9 cellular contexts compared by ENCODE assay signal in genomic region chr7:17523813-17524741, GRCh38.
A peak's percentile ranks its signal among the peaks of the same experiment; 100 is the strongest.
DNase-seq lines count a peak whose midpoint lies in the region; ATAC-seq and TF ChIP-seq lines count a peak whose summit lies in the region.
"Had no signal": no experiment of that assay in that cellular context is flagged by ENCODE, and none has a peak within 500 bp of the region (broad histone marks: within the 10 kb centered on the region; RNA-seq: fewer than 3 reads in every experiment).

No MANE protein-coding gene starts in this region.

- TF ChIP-seq CTCF in OCI-LY3 (IDR thresholded peaks at IDR 0.05; ENCODE audit: low read depth, low read length), result no peak
- TF ChIP-seq CTCF in fibroblast of pulmonary artery (IDR thresholded peaks at IDR 0.05; ENCODE audit: low read length, missing control alignments), result no peak
- TF ChIP-seq CTCF in thyroid gland (IDR thresholded peaks at IDR 0.05), result no peak

- peak overlapping the region; percentile 81 for H3K9ac ChIP-seq in OCI-LY3 (ENCODE audit: low read length)

- intact Hi-C loops in thyroid gland (cut with DNase I), result no loop called here

- TF ChIP-seq POLR2A in thyroid gland (IDR thresholded peaks at IDR 0.05), result no peak

- peak; percentile 43 for DNase-seq in NCI-H1092 treated with DMSO at 0.1 percent for 48 hours (lab: John Stamatoyannopoulos, UW)
- no peak for DNase-seq in NCI-H1092 (lab: John Stamatoyannopoulos, UW)
- DNase-seq in fibroblast of pulmonary artery (ENCODE audit: low read depth), result peak; percentile 97
- peak; percentile 5 to 19 for DNase-seq in thyroid gland
- DNase-seq in NCI-H187 treated with DMSO at 0.1 percent for 48 hours (lab: John Stamatoyannopoulos, UW), result no peak
- DNase-seq: activated gamma-delta T cell had no signal

- H3K9me3 ChIP-seq in OCI-LY3 (ENCODE audit: insufficient read depth, low read length) (no peaks in the 10 kb centered on the region), thyroid gland (no peaks in the 10 kb centered on the region)

- H3K79me2 ChIP-seq in OCI-LY3 (ENCODE audit: low read length), result peaks cover 18% of the 10 kb centered on the region; the same call in 1 of the 2 replicates

- peak overlapping the region; percentile 64 for H3K4me2 ChIP-seq in OCI-LY3 (ENCODE audit: low read length)

- no peak for ATAC-seq in HG02678 (IDR thresholded peaks at IDR 0.05; ENCODE audit: unreplicated experiment)
- ATAC-seq in GM21737 (IDR thresholded peaks at IDR 0.05; ENCODE audit: unreplicated experiment), result no peak

- WGBS in thyroid gland, 2 donors, result 36 to 51% methylated on average over 7 of the region's 7 CpGs

- H3K4me1 ChIP-seq in OCI-LY3 (ENCODE audit: low read length) (peaks cover 67% of the 10 kb centered on the region), thyroid gland (peaks cover 18 to 30% of the 10 kb centered on the region in 2 donors)

- no peaks in the 10 kb centered on the region for H4K20me1 ChIP-seq in OCI-LY3 (ENCODE audit: insufficient read depth, low read length)

- peak overlapping the region; percentile 74 for H3K4me3 ChIP-seq in OCI-LY3 (ENCODE audit: low read length)
- peak overlapping the region; percentile 13 for H3K4me3 ChIP-seq in fibroblast of pulmonary artery (replicated peaks; ENCODE audit: low read depth, low read length)
- H3K4me3 ChIP-seq in thyroid gland (replicated peaks in 1 of 3), result no peak overlapping the region

- H3K36me3 ChIP-seq in OCI-LY3 (replicated peaks; ENCODE audit: low read depth, low read length) (no peaks in the 10 kb centered on the region), thyroid gland (no peaks in the 10 kb centered on the region)

- H3K27me3 ChIP-seq in OCI-LY3 (ENCODE audit: low read depth, low read length) (no peaks in the 10 kb centered on the region), thyroid gland (no peaks in the 10 kb centered on the region)

- H2AFZ ChIP-seq in OCI-LY3 (ENCODE audit: low read depth, low read length), result no peak overlapping the region

- H3K27ac ChIP-seq in OCI-LY3 (ENCODE audit: low read length) (peak overlapping the region; percentile 90), thyroid gland (peak overlapping the region in 2 of 3 donors; percentile 19 to 44)

Comparison
In these comparisons a context has a peak if more than half of its experiments do, and no peak if none do; other contexts are left out.
1. DNase-seq: peak in NCI-H1092 treated with DMSO at 0.1 percent for 48 hours (single experiment), fibroblast of pulmonary artery (single experiment) and thyroid gland (2 of 2); none in NCI-H1092 (single experiment) and NCI-H187 treated with DMSO at 0.1 percent for 48 hours (single experiment).
2. H3K4me3 ChIP-seq: peak in OCI-LY3 (single experiment) and fibroblast of pulmonary artery (single experiment); none in thyroid gland (0 of 3).